ENCODE assay signal across 8 cellular contexts in genomic region chr22:29206372-29207230, GRCh38. TPM values are rescaled to one million over a fixed set of nuclear protein-coding genes. Genes with fewer than 3 reads are reported as not detected.
DNase-seq lines count a peak whose midpoint lies in the region; ATAC-seq and TF ChIP-seq lines count a peak whose summit lies in the region.

No MANE protein-coding gene starts in this region.

- H3K4me2 ChIP-seq in BLaER1: peak overlapping the region; percentile 90
- peak overlapping the region; percentile 99 for H3K4me2 ChIP-seq in neural progenitor cell

- no peaks in the 10 kb centered on the region for H3K36me3 Mint-ChIP-seq in neural progenitor cell

- no peak for TF ChIP-seq CTCF in neural progenitor cell (IDR thresholded peaks at IDR 0.05)

- peak overlapping the region; percentile 59 for H3K4me3 ChIP-seq in BLaER1
- H3K4me3 ChIP-seq in MG63: peak overlapping the region; percentile 47
- H3K4me3 ChIP-seq in endocrine pancreas (ENCODE audit: control insufficient read depth, insufficient read depth, low read length): no peak overlapping the region
- peak overlapping the region; percentile 89 for H3K4me3 ChIP-seq in neural progenitor cell

- H4K20me1 ChIP-seq in BLaER1 (peaks cover 98% of the 10 kb centered on the region), neural progenitor cell (ENCODE audit: low read depth) (peaks cover 16% of the 10 kb centered on the region)

- no peaks in the 10 kb centered on the region for H3K79me2 ChIP-seq in neural progenitor cell (ENCODE audit: low read depth)

- peaks cover 54% of the 10 kb centered on the region for H3F3A ChIP-seq in neural progenitor cell (ENCODE audit: low read depth)

- H3K27ac Mint-ChIP-seq in neural progenitor cell: peak overlapping the region; percentile 96

- H3K27me3 ChIP-seq in BLaER1 (peaks cover 90% of the 10 kb centered on the region), MG63 (no peaks in the 10 kb centered on the region), endocrine pancreas (ENCODE audit: control insufficient read depth, insufficient read depth, low read length) (no peaks in the 10 kb centered on the region), neural progenitor cell (peaks cover 10% of the 10 kb centered on the region)

- peaks cover 84% of the 10 kb centered on the region for H3K4me1 Mint-ChIP-seq in neural progenitor cell

- H3K4me1 ChIP-seq in BLaER1: peaks cover 68% of the 10 kb centered on the region
- no peaks in the 10 kb centered on the region for H3K4me1 ChIP-seq in endocrine pancreas (ENCODE audit: control insufficient read depth, insufficient read depth, low read length)
- H3K4me1 ChIP-seq in neural progenitor cell: peaks cover 37% of the 10 kb centered on the region

- no peaks in the 10 kb centered on the region for H3K9me3 ChIP-seq in BLaER1
- no peaks in the 10 kb centered on the region for H3K9me3 ChIP-seq in MG63
- H3K9me3 ChIP-seq in endocrine pancreas (ENCODE audit: control insufficient read depth, low read length): no peaks in the 10 kb centered on the region
- H3K9me3 ChIP-seq in neural progenitor cell (ENCODE audit: low read depth): no peaks in the 10 kb centered on the region

- DNase-seq in MG63: no peak
- peak; percentile 86 for DNase-seq in neural progenitor cell (ENCODE audit: low spot score)
- DNase-seq in epidermal melanocyte (ENCODE audit: insufficient read length, low spot score): no peak
- no peak for DNase-seq in iPS-NIHi7 (ENCODE audit: extremely low spot score)

- H3K4me3 Mint-ChIP-seq in neural progenitor cell: peak overlapping the region; percentile 94

- ATAC-seq in HG02852 (IDR thresholded peaks at IDR 0.05; ENCODE audit: unreplicated experiment): no peak
- no peak for ATAC-seq in GM18517 (IDR thresholded peaks at IDR 0.05; ENCODE audit: unreplicated experiment)

- H3K27me3 Mint-ChIP-seq in neural progenitor cell (ENCODE audit: insufficient read depth, low read depth): peaks cover 14% of the 10 kb centered on the region

- H3K27ac ChIP-seq in BLaER1: no peak overlapping the region
- no peak overlapping the region for H3K27ac ChIP-seq in neural progenitor cell

- no peaks in the 10 kb centered on the region for H3K9me3 Mint-ChIP-seq in neural progenitor cell

- no peaks in the 10 kb centered on the region for H3K36me3 ChIP-seq in BLaER1
- no peaks in the 10 kb centered on the region for H3K36me3 ChIP-seq in MG63
- H3K36me3 ChIP-seq in endocrine pancreas (ENCODE audit: control insufficient read depth, insufficient read depth, low read length): no peaks in the 10 kb centered on the region
- H3K36me3 ChIP-seq in neural progenitor cell: no peaks in the 10 kb centered on the region

- peak overlapping the region; percentile 98 for H2AFZ ChIP-seq in neural progenitor cell (replicated peaks)

- H3K9ac ChIP-seq in BLaER1 (no peak overlapping the region), endocrine pancreas (ENCODE audit: control insufficient read depth, insufficient read depth, low read length) (peak overlapping the region; percentile 48), neural progenitor cell (no peak overlapping the region)

RNA-seq across cellular contexts. Expression of gene EMID1, which starts 0.9 kb away (rescaled TPM):
- 1.4 and 2.7 TPM in 2 replicates for total RNA-seq in MG63 (2014; rRNA removed; shearing (Covaris generic); ENCODE audit: low replicate concordance)
- total RNA-seq in neural progenitor cell (ENCODE audit: low replicate concordance): 6.7 and 17.7 TPM in 2 replicates
